Comparison of ENCODE assay signal across 17 cellular contexts in the genomic region with DNA sequence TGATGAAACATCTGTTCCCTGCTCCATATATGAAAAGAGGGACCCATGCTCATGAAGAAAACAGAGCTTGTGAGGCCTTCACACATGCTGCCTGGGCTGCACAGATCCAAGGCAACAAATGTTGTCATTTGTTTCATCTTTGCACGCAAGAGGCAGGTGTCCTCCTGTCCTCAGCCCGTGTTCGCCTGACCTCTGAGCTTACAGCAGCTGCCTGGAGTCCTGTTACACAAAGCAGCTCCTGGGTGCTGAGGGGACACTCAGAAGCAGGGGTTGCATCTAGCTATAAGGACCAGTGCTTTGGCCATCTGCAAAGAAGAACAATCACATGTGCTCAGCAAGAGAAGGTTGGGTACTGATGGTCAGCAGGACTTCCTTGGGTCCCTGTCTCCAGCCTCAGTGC.
DNase-seq lines count a peak whose midpoint lies in the region; ATAC-seq and TF ChIP-seq lines count a peak whose summit lies in the region.
"Had no signal": no experiment of that assay in that cellular context is flagged by ENCODE, and none has a peak within 500 bp of the region (broad histone marks: within the 10 kb centered on the region; RNA-seq: fewer than 3 reads in every experiment).

No MANE protein-coding gene starts in this region.

- ATAC-seq in GM18907 (IDR thresholded peaks at IDR 0.05; ENCODE audit: unreplicated experiment), result no peak
- ATAC-seq: gastrocnemius medialis, left ventricle myocardium superior had no signal

- DNase-seq in DMS53 treated with DMSO at 0.1 percent for 48 hours (lab: John Stamatoyannopoulos, UW; ENCODE audit: unreplicated experiment) (peak; percentile 92), NCI-H146 (lab: John Stamatoyannopoulos, UW) (peak; percentile 98), NCI-H69 (lab: John Stamatoyannopoulos, UW) (peak; percentile 99), left kidney (ENCODE audit: low read depth, low spot score) (peak; percentile 76), hepatic stellate cell (ENCODE audit: low spot score) (no peak), GM10266 (ENCODE audit: extremely low spot score) (no peak), SIG-M5 treated with dmso at 0.1 percent for 504 hours (lab: John Stamatoyannopoulos, UW; ENCODE audit: unreplicated experiment) (no peak)
- DNase-seq: activated CD4-positive, alpha-beta T cell treated with anti-CD3 and anti-CD28 coated beads for 48 hours; activated CD8-positive, alpha-beta memory T cell treated with anti-CD3 and anti-CD28 coated beads, Interleukin-2, amount 50 U/mL, for 48 hours; AML-193; cortex of kidney; gastrocnemius medialis; left ventricle myocardium superior; NCI-H1048; small intestine; testis had no signal

- no peak for TF ChIP-seq CTCF in GM10266 (IDR thresholded peaks at IDR 0.05; ENCODE audit: control insufficient read depth, insufficient read depth, low read depth, missing control alignments)

Comparison
In these comparisons a context has a peak if more than half of its experiments do, and no peak if none do; other contexts are left out.
1. DNase-seq: peak in DMS53 treated with DMSO at 0.1 percent for 48 hours (single experiment), NCI-H146 (single experiment), NCI-H69 (single experiment) and left kidney (single experiment); none in hepatic stellate cell (single experiment), GM10266 (single experiment) and SIG-M5 treated with dmso at 0.1 percent for 504 hours (single experiment).